Comparison of ENCODE assay signal across 8 cellular contexts in the genomic region with DNA sequence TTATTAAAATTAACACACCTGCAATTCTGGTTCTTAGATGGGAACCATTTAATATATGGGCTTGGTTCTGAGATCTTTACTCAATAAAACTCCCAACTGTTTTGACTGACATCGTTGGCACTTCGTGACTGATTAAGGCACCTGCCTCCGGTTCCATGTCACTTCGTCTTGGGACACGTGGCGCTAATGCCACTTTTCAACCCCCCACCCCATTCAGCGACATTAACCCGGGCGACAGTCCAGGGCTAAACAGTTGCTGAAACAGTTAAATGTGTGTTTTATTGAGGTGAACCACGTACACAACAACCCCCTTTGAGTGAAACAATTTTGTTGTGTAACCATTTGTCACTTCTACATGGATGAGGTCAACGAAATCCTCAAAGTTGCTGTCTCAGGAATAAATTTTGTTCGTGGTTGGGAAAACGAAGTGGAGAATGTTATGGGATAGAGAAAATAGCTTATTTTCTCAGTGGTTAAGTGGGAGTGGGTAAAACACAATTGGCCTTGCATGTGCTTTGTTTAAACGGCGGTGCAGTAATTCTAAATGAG. TPM values are rescaled to one million over a fixed set of nuclear protein-coding genes. Genes with fewer than 3 reads are reported as not detected.
DNase-seq lines count a peak whose midpoint lies in the region; ATAC-seq and TF ChIP-seq lines count a peak whose summit lies in the region.

No MANE protein-coding gene starts in this region.

- peak overlapping the region; percentile 98 for H2AFZ ChIP-seq in parathyroid adenoma

- no peaks in the 10 kb centered on the region for H3K79me2 ChIP-seq in parathyroid adenoma

- H3K4me1 ChIP-seq in Peyer's patch (peaks cover 0 to 28% (median 4%) of the 10 kb centered on the region in 4 donors), parathyroid adenoma (peaks cover 3% of the 10 kb centered on the region)

- TF ChIP-seq POLR2A in Peyer's patch (IDR thresholded peaks at IDR 0.05) = no peak

- H3K9ac ChIP-seq in parathyroid adenoma = peak overlapping the region; percentile 91

- H3K27me3 ChIP-seq in Peyer's patch (no peaks in the 10 kb centered on the region), parathyroid adenoma (ENCODE audit: control insufficient read depth, insufficient read depth, low read length) (no peaks in the 10 kb centered on the region)

- H3K27ac ChIP-seq in Peyer's patch = peak overlapping the region; percentile 94 to 100 (median 99)
- peak overlapping the region; percentile 98 for H3K27ac ChIP-seq in parathyroid adenoma

- DNase-seq in ELR (ENCODE audit: low read depth) = peak; percentile 1
- no peak for DNase-seq in Peyer's patch
- DNase-seq in epithelial cell of esophagus (ENCODE audit: low read depth) = peak; percentile 41
- DNase-seq in omental fat pad (ENCODE audit: low spot score) = no peak
- no peak for DNase-seq in NCI-H1417 treated with DMSO at 0.1 percent for 48 hours (lab: John Stamatoyannopoulos, UW)
- DNase-seq in DMS53 treated with DMSO at 0.1 percent for 48 hours (lab: John Stamatoyannopoulos, UW; ENCODE audit: unreplicated experiment) = no peak

- peak overlapping the region; percentile 78 to 88 (median 82) for H3K4me3 ChIP-seq in Peyer's patch
- H3K4me3 ChIP-seq in epithelial cell of esophagus (ENCODE audit: low read length) = peak overlapping the region; percentile 71
- H3K4me3 ChIP-seq in parathyroid adenoma (ENCODE audit: low read depth, low read length) = peak overlapping the region; percentile 85

- peak overlapping the region; percentile 95 for H3K4me2 ChIP-seq in parathyroid adenoma (ENCODE audit: low read length)

- ATAC-seq in GM19351 (IDR thresholded peaks at IDR 0.05; ENCODE audit: unreplicated experiment) = no peak
- ATAC-seq in omental fat pad (ENCODE audit: low FRiP score) = no peak

- H3K9me3 ChIP-seq in Peyer's patch (no peaks in the 10 kb centered on the region), parathyroid adenoma (ENCODE audit: control insufficient read depth, low read length) (no peaks in the 10 kb centered on the region)

- TF ChIP-seq CTCF in Peyer's patch (IDR thresholded peaks at IDR 0.05) (no peak), epithelial cell of esophagus (IDR thresholded peaks at IDR 0.05; ENCODE audit: insufficient read depth, low read depth, low read length, missing control alignments) (no peak), parathyroid adenoma (IDR thresholded peaks at IDR 0.05) (no peak), omental fat pad (IDR thresholded peaks at IDR 0.05) (no peak)

- H3K36me3 ChIP-seq in Peyer's patch (no peaks in the 10 kb centered on the region), parathyroid adenoma (ENCODE audit: control insufficient read depth, insufficient read depth, low read length) (no peaks in the 10 kb centered on the region)

RNA-seq across cellular contexts. Expression of a gene that starts 9.9 kb away (rescaled TPM):
- total RNA-seq in Peyer's patch (100 to 1,000 TPM in 3 of 4 donors, 10 to 100 TPM in 1; 93.1 to 173 (median 134) TPM), omental fat pad (100 to 1,000 TPM; 379 to 669 (median 479) TPM)

Comparison
In these comparisons a context has a peak if more than half of its experiments do, and no peak if none do; other contexts are left out.
1. DNase-seq: peak in ELR (single experiment) and epithelial cell of esophagus (single experiment); none in Peyer's patch (0 of 3), omental fat pad (single experiment), NCI-H1417 treated with DMSO at 0.1 percent for 48 hours (single experiment) and DMS53 treated with DMSO at 0.1 percent for 48 hours (single experiment).
2. Peak in every context shown above with its lines, with median percentiles within 50 percentile points of each other: H3K4me3 ChIP-seq.